ENCODE assay signal across 7 cellular contexts in the genomic region with DNA sequence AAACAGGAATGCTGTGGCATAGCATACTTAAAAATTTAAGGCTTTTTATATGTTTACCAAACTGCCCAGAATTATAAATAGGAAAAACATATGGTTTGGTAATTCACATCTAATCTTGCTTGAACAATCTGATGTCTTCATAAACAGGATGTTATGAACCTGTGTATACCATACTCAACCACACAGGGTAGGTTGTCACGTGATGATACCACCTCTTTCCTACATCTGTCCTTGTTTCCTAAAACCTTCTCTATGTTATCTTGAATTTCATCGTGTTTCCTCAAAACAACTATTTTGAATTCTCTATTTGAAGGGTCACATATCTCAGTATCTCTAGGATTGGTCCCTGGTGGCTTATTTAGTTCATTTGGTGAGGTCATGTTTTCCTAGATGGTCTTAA.
"Had no signal": no experiment of that assay in that cellular context is flagged by ENCODE, and none has a peak within 500 bp of the region (broad histone marks: within the 10 kb centered on the region; RNA-seq: fewer than 3 reads in every experiment).

No MANE protein-coding gene starts in this region.

- DNase-seq: IMR-90, KBM-7, KG1 had no signal

- H3K9ac ChIP-seq: KMS-11 had no signal

- H3K36me3 Mint-ChIP-seq: IgD-negative memory B cell had no signal

- H3K4me2 ChIP-seq: KMS-11 had no signal

- H3K9me3 Mint-ChIP-seq: IgD-negative memory B cell had no signal

- H3K4me3 Mint-ChIP-seq: IgD-negative memory B cell had no signal

- FAIRE-seq: HTR-8/SVneo had no signal

- H3K27ac Mint-ChIP-seq: IgD-negative memory B cell had no signal

- H3K27ac ChIP-seq: HL-60, KMS-11 had no signal
